Comparison of ENCODE assay signal across 2 cellular contexts in genomic region chr6:109450801-109451200, GRCh38.
A peak's percentile ranks its signal among the peaks of the same experiment; 100 is the strongest.
TF ChIP-seq lines count a peak whose summit lies in the region.

No MANE protein-coding gene starts in this region.

TF ChIP-seq in HEK293, 187 proteins besides CTCF, POLR2A, EP300 and RAD21:
- TF ChIP-seq GFI1B (tag by site-specific recombination; IDR thresholded peaks at IDR 0.05), result no peak
- TF ChIP-seq ZNF426 (tag by site-specific recombination; IDR thresholded peaks at IDR 0.05), result no peak
- TF ChIP-seq TRIM28 (IDR thresholded peaks at IDR 0.05; ENCODE audit: borderline replicate concordance, low read length), result 0 out of 2 replicates have a peak, but pooled peaks have one; percentile 15
- TF ChIP-seq ZFP37 (tag by site-specific recombination; IDR thresholded peaks at IDR 0.05), result no peak

TF ChIP-seq in GM12878, 131 proteins besides CTCF, POLR2A, EP300 and RAD21:
- TF ChIP-seq HDAC6 (IDR thresholded peaks at IDR 0.05; ENCODE audit: unreplicated experiment), result no peak
- peak; percentile 16 for TF ChIP-seq MEF2B (IDR thresholded peaks at IDR 0.05; ENCODE audit: partially characterized antibody, poor library complexity, severe bottlenecking)
- no peak for TF ChIP-seq HDGF (IDR thresholded peaks at IDR 0.05)
